Comparison of ENCODE assay signal across 10 cellular contexts in genomic region chr18:23523429-23524212, GRCh38. TPM values are rescaled to one million over a fixed set of nuclear protein-coding genes. Genes with fewer than 3 reads are reported as not detected.
DNase-seq lines count a peak whose midpoint lies in the region; ATAC-seq and TF ChIP-seq lines count a peak whose summit lies in the region.
"Had no signal": no experiment of that assay in that cellular context is flagged by ENCODE, and none has a peak within 500 bp of the region (broad histone marks: within the 10 kb centered on the region; RNA-seq: fewer than 3 reads in every experiment).

No MANE protein-coding gene starts in this region.

- H3K27ac Mint-ChIP-seq in stimulated activated effector memory CD8-positive, alpha-beta T cell treated with anti-CD3 and anti-CD28 coated beads, Interleukin-12 subunit alpha, Interleukin-12 subunit beta, amount 100 ng/mL, for 72 hours, result peak overlapping the region; percentile 78

- H3K4me1 Mint-ChIP-seq in stimulated activated effector memory CD8-positive, alpha-beta T cell treated with anti-CD3 and anti-CD28 coated beads, Interleukin-12 subunit alpha, Interleukin-12 subunit beta, amount 100 ng/mL, for 72 hours, result peaks cover 11% of the 10 kb centered on the region

- no peaks in the 10 kb centered on the region for H3K9me3 Mint-ChIP-seq in stimulated activated effector memory CD8-positive, alpha-beta T cell treated with anti-CD3 and anti-CD28 coated beads, Interleukin-12 subunit alpha, Interleukin-12 subunit beta, amount 100 ng/mL, for 72 hours
- H3K9me3 Mint-ChIP-seq: activated T-cell treated with anti-CD3 and anti-CD28 coated beads, Interleukin-2, amount 50 U/mL, for 4 hours had no signal

- peak; percentile 66 for DNase-seq in SIG-M5 treated with dmso at 0.1 percent for 504 hours (lab: John Stamatoyannopoulos, UW; ENCODE audit: unreplicated experiment)
- no peak for DNase-seq in SIG-M5 (lab: John Stamatoyannopoulos, UW)
- DNase-seq in MV-4-11 (lab: John Stamatoyannopoulos, UW), result peak; percentile 89
- peak; percentile 34 for DNase-seq in dermis blood vessel endothelial cell
- DNase-seq in stimulated activated effector memory CD8-positive, alpha-beta T cell treated with anti-CD3 and anti-CD28 coated beads, Interleukin-12 subunit alpha, Interleukin-12 subunit beta, amount 100 ng/mL, for 72 hours (ENCODE audit: low spot score in 2 of 2), result no peak
- no peak for DNase-seq in RPMI8226
- no peak for DNase-seq in erythroblast (lab: John Stamatoyannopoulos, UW)
- DNase-seq in NCI-H69 (lab: John Stamatoyannopoulos, UW), result no peak
- DNase-seq: activated T-cell treated with anti-CD3 and anti-CD28 coated beads, Interleukin-2, amount 50 U/mL, for 4 hours had no signal

- H3K36me3 Mint-ChIP-seq in stimulated activated effector memory CD8-positive, alpha-beta T cell treated with anti-CD3 and anti-CD28 coated beads, Interleukin-12 subunit alpha, Interleukin-12 subunit beta, amount 100 ng/mL, for 72 hours, result peaks cover 100% of the 10 kb centered on the region

- no peak for ATAC-seq in stimulated activated effector memory CD8-positive, alpha-beta T cell treated with anti-CD3 and anti-CD28 coated beads, Interleukin-12 subunit alpha, Interleukin-12 subunit beta, amount 100 ng/mL, for 72 hours
- ATAC-seq: activated T-cell treated with anti-CD3 and anti-CD28 coated beads, Interleukin-2, amount 50 U/mL, for 4 hours; sciatic nerve had no signal

- no peak overlapping the region for H3K4me3 Mint-ChIP-seq in stimulated activated effector memory CD8-positive, alpha-beta T cell treated with anti-CD3 and anti-CD28 coated beads, Interleukin-12 subunit alpha, Interleukin-12 subunit beta, amount 100 ng/mL, for 72 hours
- H3K4me3 Mint-ChIP-seq: activated T-cell treated with anti-CD3 and anti-CD28 coated beads, Interleukin-2, amount 50 U/mL, for 4 hours had no signal

- TF ChIP-seq POLR2A in erythroblast (IDR thresholded peaks at IDR 0.05; ENCODE audit: low read length), result no peak

RNA-seq across cellular contexts. Expression of gene RMC1, which starts 20.3 kb away (rescaled TPM):
- total RNA-seq in dermis blood vessel endothelial cell, result 28.8 and 33.1 TPM in 2 replicates

Comparison
In these comparisons a context has a peak if more than half of its experiments do, and no peak if none do; other contexts are left out.
1. DNase-seq: peak in SIG-M5 treated with dmso at 0.1 percent for 504 hours (single experiment), MV-4-11 (single experiment) and dermis blood vessel endothelial cell (single experiment); none in SIG-M5 (single experiment), stimulated activated effector memory CD8-positive, alpha-beta T cell treated with anti-CD3 and anti-CD28 coated beads, Interleukin-12 subunit alpha, Interleukin-12 subunit beta, amount 100 ng/mL, for 72 hours (0 of 2), RPMI8226 (single experiment), erythroblast (0 of 2) and NCI-H69 (single experiment).